ENCODE assay signal across 7 cellular contexts in genomic region chr22:50206599-50206998, GRCh38. TPM values are rescaled to one million over a fixed set of nuclear protein-coding genes. Genes with fewer than 3 reads are reported as not detected.
A peak's percentile ranks its signal among the peaks of the same experiment; 100 is the strongest.
DNase-seq lines count a peak whose midpoint lies in the region; ATAC-seq lines count a peak whose summit lies in the region.
"Had no signal": no experiment of that assay in that cellular context is flagged by ENCODE, and none has a peak within 500 bp of the region (broad histone marks: within the 10 kb centered on the region; RNA-seq: fewer than 3 reads in every experiment).

No MANE protein-coding gene starts in this region.

- no peak overlapping the region for H3K4me3 Mint-ChIP-seq in T-helper 17 cell
- H3K4me3 Mint-ChIP-seq: stimulated activated naive CD8-positive, alpha-beta T cell treated with anti-CD3 and anti-CD28 coated beads, Interleukin-15, amount 100 ng/mL, for 72 hours had no signal

- H3K36me3 Mint-ChIP-seq in T-helper 17 cell (ENCODE audit: low read depth) = peaks cover 5% of the 10 kb centered on the region

- no peaks in the 10 kb centered on the region for H3K9me3 ChIP-seq in T-helper 17 cell (ENCODE audit: control insufficient read depth, low read length, poor library complexity, severe bottlenecking)

- ATAC-seq in HG03378 (IDR thresholded peaks at IDR 0.05; ENCODE audit: unreplicated experiment) (no peak), HG03045 (IDR thresholded peaks at IDR 0.05; ENCODE audit: unreplicated experiment) (no peak), T-helper 17 cell (no peak)
- ATAC-seq: stimulated activated naive CD8-positive, alpha-beta T cell treated with anti-CD3 and anti-CD28 coated beads, Interleukin-15, amount 100 ng/mL, for 72 hours had no signal

- peaks cover 22% of the 10 kb centered on the region for H3K4me1 Mint-ChIP-seq in T-helper 17 cell

- H3K27ac Mint-ChIP-seq in T-helper 17 cell = no peak overlapping the region

- peak; percentile 26 for DNase-seq in stimulated activated CD4-positive, alpha-beta T cell treated with anti-CD3 and anti-CD28 coated beads, Interleukin-4, amount 100 ng/mL, for 1 hour
- DNase-seq in stimulated activated CD4-positive, alpha-beta T cell treated with anti-CD3 and anti-CD28 coated beads, Interleukin-4, amount 100 ng/mL, for 24 hours = no peak
- peak; percentile 27 for DNase-seq in fibroblast of the conjunctiva (ENCODE audit: low read depth)
- no peak for DNase-seq in T-helper 17 cell

- H3K27me3 Mint-ChIP-seq in T-helper 17 cell = no peaks in the 10 kb centered on the region
- H3K27me3 Mint-ChIP-seq: stimulated activated naive CD8-positive, alpha-beta T cell treated with anti-CD3 and anti-CD28 coated beads, Interleukin-15, amount 100 ng/mL, for 72 hours had no signal

RNA-seq across cellular contexts. Expression of gene SELENOO, which starts 5.8 kb away (rescaled TPM):
- total RNA-seq in T-helper 17 cell = 10 to 100 TPM; 27.4 to 29.5 TPM

RNA-seq across cellular contexts. Expression of gene TRABD, which starts 20.9 kb away (rescaled TPM):
- 100 to 1,000 TPM; 141 to 158 TPM for total RNA-seq in T-helper 17 cell

RNA-seq across cellular contexts. Expression of gene PANX2, which starts 36.1 kb away (rescaled TPM):
- under 1 TPM in 1 of 2 donors, not detected in 1; 0.29 TPM for total RNA-seq in T-helper 17 cell

RNA-seq across cellular contexts. Expression of gene TUBGCP6, which starts 38.2 kb away (rescaled TPM):
- 100 to 1,000 TPM; 110 to 122 TPM for total RNA-seq in T-helper 17 cell

RNA-seq across cellular contexts. Expression of gene HDAC10, which starts 44.5 kb away (rescaled TPM):
- 100 to 1,000 TPM in 1 of 2 donors, 10 to 100 TPM in 1; 95.5 to 105 TPM for total RNA-seq in T-helper 17 cell

Comparison
In these comparisons a context has a peak if more than half of its experiments do, and no peak if none do; other contexts are left out.
1. DNase-seq: peak in stimulated activated CD4-positive, alpha-beta T cell treated with anti-CD3 and anti-CD28 coated beads, Interleukin-4, amount 100 ng/mL, for 1 hour (single experiment) and fibroblast of the conjunctiva (single experiment); none in stimulated activated CD4-positive, alpha-beta T cell treated with anti-CD3 and anti-CD28 coated beads, Interleukin-4, amount 100 ng/mL, for 24 hours (single experiment) and T-helper 17 cell (0 of 3).